In the genomic region with DNA sequence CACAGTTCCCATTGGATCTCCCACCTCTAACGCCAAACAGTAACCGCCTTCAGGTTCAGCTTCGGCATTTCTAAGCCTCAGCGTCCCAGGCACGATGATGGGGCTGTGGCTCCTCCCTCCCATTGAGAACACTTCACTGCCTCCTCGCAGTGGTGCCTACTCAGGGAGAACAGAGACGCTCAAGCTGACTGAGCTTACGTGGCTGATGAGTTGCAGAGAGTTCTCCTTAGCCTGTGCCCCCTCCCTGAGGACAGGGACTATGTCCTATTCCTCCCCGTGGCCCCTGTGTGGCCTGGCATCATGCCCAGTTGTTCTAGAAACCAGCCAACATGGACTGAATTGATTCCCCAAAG, we compare ENCODE assay signal across 16 cellular contexts.
DNase-seq lines count a peak whose midpoint lies in the region; ATAC-seq and TF ChIP-seq lines count a peak whose summit lies in the region.
"Had no signal": no experiment of that assay in that cellular context is flagged by ENCODE, and none has a peak within 500 bp of the region (broad histone marks: within the 10 kb centered on the region; RNA-seq: fewer than 3 reads in every experiment).

No MANE protein-coding gene starts in this region.

- H3K27ac Mint-ChIP-seq in activated B cell treated with CpG ODN at 0.5 μM for 24 hours, result peak overlapping the region; percentile 35
- no peak overlapping the region for H3K27ac Mint-ChIP-seq in CD8-positive, alpha-beta T cell

- H3K9me3 Mint-ChIP-seq in activated B cell treated with CpG ODN at 0.5 μM for 24 hours, result no peaks in the 10 kb centered on the region
- no peaks in the 10 kb centered on the region for H3K9me3 Mint-ChIP-seq in CD8-positive, alpha-beta T cell

- H3K4me3 Mint-ChIP-seq in activated B cell treated with CpG ODN at 0.5 μM for 24 hours, result peak overlapping the region; percentile 35
- H3K4me3 Mint-ChIP-seq in CD8-positive, alpha-beta T cell, result no peak overlapping the region

- ATAC-seq in activated B cell treated with CpG ODN at 0.5 μM for 24 hours (ENCODE audit: low read depth), result peak; percentile 40
- ATAC-seq in CD8-positive, alpha-beta T cell, result no peak
- no peak for ATAC-seq in GM21717 (IDR thresholded peaks at IDR 0.05; ENCODE audit: unreplicated experiment)
- ATAC-seq: GM12878 had no signal

- intact Hi-C loops in activated B cell treated with CpG ODN at 0.5 μM for 24 hours (cut with micrococcal nuclease), result no loop called here
- intact Hi-C loops in CD8-positive, alpha-beta T cell (cut with DNase I, micrococcal nuclease), result no loop called here

- POLR2A ChIA-PET in activated B cell treated with CpG ODN at 0.5 μM for 24 hours (lab: Charles Lee), result no interaction called here
- POLR2A ChIA-PET in CD8-positive, alpha-beta T cell (lab: Charles Lee), result interaction anchor here (0.6 kb wide), 1 partner anchor 169 kb away, joined by 3 read pairs; no protein-coding TSS in a partner anchor

- peaks cover 36% of the 10 kb centered on the region for H3K4me1 ChIP-seq in CD8-positive, alpha-beta T cell (ENCODE audit: insufficient read depth, low read length)

- H3K9me3 ChIP-seq in CD8-positive, alpha-beta T cell (ENCODE audit: low read length), result no peaks in the 10 kb centered on the region
- H3K9me3 ChIP-seq: Peyer's patch, SJCRH30 had no signal

- peaks cover 43% of the 10 kb centered on the region for H3K4me1 Mint-ChIP-seq in activated B cell treated with CpG ODN at 0.5 μM for 24 hours
- peaks cover 36% of the 10 kb centered on the region for H3K4me1 Mint-ChIP-seq in CD8-positive, alpha-beta T cell (ENCODE audit: low read depth)

- peaks cover 9% of the 10 kb centered on the region for H3K36me3 Mint-ChIP-seq in activated B cell treated with CpG ODN at 0.5 μM for 24 hours (ENCODE audit: low read depth)
- peaks cover 2% of the 10 kb centered on the region for H3K36me3 Mint-ChIP-seq in CD8-positive, alpha-beta T cell

- no peaks in the 10 kb centered on the region for H3K27me3 ChIP-seq in CD8-positive, alpha-beta T cell (ENCODE audit: insufficient read depth, low read length)
- H3K27me3 ChIP-seq: Peyer's patch, SJCRH30 had no signal

- H3K27me3 Mint-ChIP-seq in activated B cell treated with CpG ODN at 0.5 μM for 24 hours, result no peaks in the 10 kb centered on the region
- H3K27me3 Mint-ChIP-seq in CD8-positive, alpha-beta T cell (ENCODE audit: low read depth), result no peaks in the 10 kb centered on the region

- H3K4me3 ChIP-seq in CD8-positive, alpha-beta T cell (ENCODE audit: low read depth, low read length), result no peak overlapping the region
- H3K4me3 ChIP-seq: GM12878, Peyer's patch, SJCRH30 had no signal

- TF ChIP-seq CTCF in activated B cell treated with CpG ODN at 0.5 μM for 24 hours (IDR thresholded peaks at IDR 0.05), result no peak
- TF ChIP-seq CTCF in CD8-positive, alpha-beta T cell (IDR thresholded peaks at IDR 0.05), result no peak

- CTCF ChIA-PET in activated B cell treated with CpG ODN at 0.5 μM for 24 hours (lab: Charles Lee), result no interaction called here
- CTCF ChIA-PET in CD8-positive, alpha-beta T cell (lab: Charles Lee), result interaction anchor here (1.5 to 2.4 kb wide), 3 partner anchors 85 to 149 kb away, joined by 3 to 8 read pairs (median 4); no protein-coding TSS in a partner anchor

- DNase-seq in DMS79 (lab: John Stamatoyannopoulos, UW) (peak; percentile 33), activated B cell treated with CpG ODN at 0.5 μM for 24 hours (no peak), kidney tubule cell (ENCODE audit: low spot score) (peak; percentile 58), NCI-H2196 (lab: John Stamatoyannopoulos, UW; ENCODE audit: unreplicated experiment) (no peak)
- DNase-seq in CD8-positive, alpha-beta T cell, result no peak
- DNase-seq: COR-L47, DMS53, HCEC 1CT, NCI-H1436, NCI-H2029 treated with DMSO at 0.1 percent for 48 hours, NCI-H524, SJCRH30 had no signal

- H3K36me3 ChIP-seq in CD8-positive, alpha-beta T cell (ENCODE audit: insufficient read depth, low read length), result no peaks in the 10 kb centered on the region
- H3K36me3 ChIP-seq: Peyer's patch had no signal

- H3K27ac ChIP-seq in temporal lobe (ENCODE audit: low read depth, low read length), result peak overlapping the region; percentile 48
- no peak overlapping the region for H3K27ac ChIP-seq in CD8-positive, alpha-beta T cell (ENCODE audit: low read depth, low read length)
- H3K27ac ChIP-seq: SJCRH30 had no signal

Comparison
In these comparisons a context has a peak if more than half of its experiments do, and no peak if none do; other contexts are left out.
1. DNase-seq: peak in DMS79 (single experiment) and kidney tubule cell (single experiment); none in activated B cell treated with CpG ODN at 0.5 μM for 24 hours (single experiment), CD8-positive, alpha-beta T cell (0 of 7) and NCI-H2196 (single experiment).